ENCODE assay signal across 10 cellular contexts in the genomic region with DNA sequence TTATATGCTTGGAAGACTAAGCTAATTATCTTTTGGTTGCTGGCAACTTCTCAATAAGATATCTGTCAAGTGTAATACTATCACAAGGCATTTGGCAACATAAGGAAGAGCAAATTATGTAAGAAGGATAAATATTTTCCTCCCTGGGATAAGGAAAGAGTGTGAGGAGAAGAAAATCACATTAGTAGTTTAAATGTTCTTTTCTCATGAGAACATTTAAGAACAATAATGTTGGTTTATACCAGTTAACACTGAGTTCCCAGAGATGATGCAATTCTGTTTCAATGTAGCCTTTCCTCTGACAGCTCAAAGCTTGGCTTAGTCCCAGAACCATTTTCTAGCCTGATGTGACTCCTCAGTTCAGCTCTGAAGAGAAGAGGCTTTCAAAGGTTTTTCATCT.
A peak's percentile ranks its signal among the peaks of the same experiment; 100 is the strongest.
DNase-seq lines count a peak whose midpoint lies in the region; ATAC-seq and TF ChIP-seq lines count a peak whose summit lies in the region.
"Had no signal": no experiment of that assay in that cellular context is flagged by ENCODE, and none has a peak within 500 bp of the region (broad histone marks: within the 10 kb centered on the region; RNA-seq: fewer than 3 reads in every experiment).

No MANE protein-coding gene starts in this region.

- no peaks in the 10 kb centered on the region for H3K36me3 ChIP-seq in esophagus muscularis mucosa

- peaks cover 20 to 72% (median 59%) of the 10 kb centered on the region in 4 donors for H3K4me1 ChIP-seq in esophagus muscularis mucosa

- no peak for TF ChIP-seq CTCF in esophagus muscularis mucosa (IDR thresholded peaks at IDR 0.05)
- TF ChIP-seq CTCF in omental fat pad (IDR thresholded peaks at IDR 0.05): no peak
- no peak for TF ChIP-seq CTCF in GM13976 (IDR thresholded peaks at IDR 0.05; ENCODE audit: borderline replicate concordance, control extremely low read depth, extremely low read depth, insufficient read depth, missing control alignments)

- no peaks in the 10 kb centered on the region for H3K9me3 Mint-ChIP-seq in stimulated activated memory B cell treated with anti-CD40 and anti-IgM and Interleukin-4, amounts not matched to agents 10 μg/mL and 1 μg/mL and 100 μg/mL, for 72 hours
- H3K9me3 Mint-ChIP-seq: activated T-cell treated with anti-CD3 and anti-CD28 coated beads, Interleukin-2, amount 50 U/mL, for 72 hours had no signal

- peak overlapping the region; percentile 73 to 81 (median 78) for H3K27ac ChIP-seq in esophagus muscularis mucosa (replicated peaks in 1 of 4)

- no peaks in the 10 kb centered on the region for H3K9me3 ChIP-seq in esophagus muscularis mucosa

- no peak for TF ChIP-seq EP300 in esophagus muscularis mucosa (IDR thresholded peaks at IDR 0.05)

- H3K27ac Mint-ChIP-seq in stimulated activated memory B cell treated with anti-CD40 and anti-IgM and Interleukin-4, amounts not matched to agents 10 μg/mL and 1 μg/mL and 100 μg/mL, for 72 hours: no peak overlapping the region
- H3K27ac Mint-ChIP-seq: activated T-cell treated with anti-CD3 and anti-CD28 coated beads, Interleukin-2, amount 50 U/mL, for 72 hours had no signal

- no peak for TF ChIP-seq POLR2A in esophagus muscularis mucosa (IDR thresholded peaks at IDR 0.05; ENCODE audit: low read depth)

- in situ Hi-C loops in GM13976 (cut with MboI; ENCODE audit: low sequenced_read_pairs, unreplicated experiment): no loop called here

- H3K4me3 Mint-ChIP-seq in stimulated activated memory B cell treated with anti-CD40 and anti-IgM and Interleukin-4, amounts not matched to agents 10 μg/mL and 1 μg/mL and 100 μg/mL, for 72 hours: no peak overlapping the region
- H3K4me3 Mint-ChIP-seq: activated T-cell treated with anti-CD3 and anti-CD28 coated beads, Interleukin-2, amount 50 U/mL, for 72 hours had no signal

- H3K36me3 Mint-ChIP-seq in stimulated activated memory B cell treated with anti-CD40 and anti-IgM and Interleukin-4, amounts not matched to agents 10 μg/mL and 1 μg/mL and 100 μg/mL, for 72 hours: no peaks in the 10 kb centered on the region

- peak; percentile 67 for DNase-seq in DMS79 treated with DMSO at 0.1 percent for 48 hours (lab: John Stamatoyannopoulos, UW)
- DNase-seq in NCI-H446 treated with DMSO at 0.1 percent for 48 hours (lab: John Stamatoyannopoulos, UW): peak; percentile 60
- no peak for DNase-seq in esophagus muscularis mucosa (ENCODE audit: extremely low spot score)
- DNase-seq in omental fat pad (ENCODE audit: low spot score): no peak
- no peak for DNase-seq in GM13976 (ENCODE audit: low spot score)
- DNase-seq: activated T-cell treated with anti-CD3 and anti-CD28 coated beads, Interleukin-2, amount 50 U/mL, for 72 hours; GDM1 had no signal

- intact Hi-C loops in esophagus muscularis mucosa (cut with DNase I): no loop called here

- no peaks in the 10 kb centered on the region for H3K27me3 ChIP-seq in esophagus muscularis mucosa

- ATAC-seq in omental fat pad (ENCODE audit: low FRiP score) (peak; percentile 84), GM21576 (IDR thresholded peaks at IDR 0.05; ENCODE audit: unreplicated experiment) (no peak), GM19467 (IDR thresholded peaks at IDR 0.05; ENCODE audit: unreplicated experiment) (no peak)
- ATAC-seq in stimulated activated memory B cell treated with anti-CD40 and anti-IgM and Interleukin-4, amounts not matched to agents 10 μg/mL and 1 μg/mL and 100 μg/mL, for 72 hours: no peak
- ATAC-seq: activated T-cell treated with anti-CD3 and anti-CD28 coated beads, Interleukin-2, amount 50 U/mL, for 72 hours had no signal

- no peaks in the 10 kb centered on the region for H3K4me1 Mint-ChIP-seq in stimulated activated memory B cell treated with anti-CD40 and anti-IgM and Interleukin-4, amounts not matched to agents 10 μg/mL and 1 μg/mL and 100 μg/mL, for 72 hours

- peaks cover 44% of the 10 kb centered on the region for H3K27me3 Mint-ChIP-seq in stimulated activated memory B cell treated with anti-CD40 and anti-IgM and Interleukin-4, amounts not matched to agents 10 μg/mL and 1 μg/mL and 100 μg/mL, for 72 hours

- H3K4me3 ChIP-seq in esophagus muscularis mucosa: no peak overlapping the region

Comparison
In these comparisons a context has a peak if more than half of its experiments do, and no peak if none do; other contexts are left out.
1. DNase-seq: peak in DMS79 treated with DMSO at 0.1 percent for 48 hours (single experiment) and NCI-H446 treated with DMSO at 0.1 percent for 48 hours (single experiment); none in esophagus muscularis mucosa (single experiment), omental fat pad (single experiment) and GM13976 (single experiment).